In the genomic region with DNA sequence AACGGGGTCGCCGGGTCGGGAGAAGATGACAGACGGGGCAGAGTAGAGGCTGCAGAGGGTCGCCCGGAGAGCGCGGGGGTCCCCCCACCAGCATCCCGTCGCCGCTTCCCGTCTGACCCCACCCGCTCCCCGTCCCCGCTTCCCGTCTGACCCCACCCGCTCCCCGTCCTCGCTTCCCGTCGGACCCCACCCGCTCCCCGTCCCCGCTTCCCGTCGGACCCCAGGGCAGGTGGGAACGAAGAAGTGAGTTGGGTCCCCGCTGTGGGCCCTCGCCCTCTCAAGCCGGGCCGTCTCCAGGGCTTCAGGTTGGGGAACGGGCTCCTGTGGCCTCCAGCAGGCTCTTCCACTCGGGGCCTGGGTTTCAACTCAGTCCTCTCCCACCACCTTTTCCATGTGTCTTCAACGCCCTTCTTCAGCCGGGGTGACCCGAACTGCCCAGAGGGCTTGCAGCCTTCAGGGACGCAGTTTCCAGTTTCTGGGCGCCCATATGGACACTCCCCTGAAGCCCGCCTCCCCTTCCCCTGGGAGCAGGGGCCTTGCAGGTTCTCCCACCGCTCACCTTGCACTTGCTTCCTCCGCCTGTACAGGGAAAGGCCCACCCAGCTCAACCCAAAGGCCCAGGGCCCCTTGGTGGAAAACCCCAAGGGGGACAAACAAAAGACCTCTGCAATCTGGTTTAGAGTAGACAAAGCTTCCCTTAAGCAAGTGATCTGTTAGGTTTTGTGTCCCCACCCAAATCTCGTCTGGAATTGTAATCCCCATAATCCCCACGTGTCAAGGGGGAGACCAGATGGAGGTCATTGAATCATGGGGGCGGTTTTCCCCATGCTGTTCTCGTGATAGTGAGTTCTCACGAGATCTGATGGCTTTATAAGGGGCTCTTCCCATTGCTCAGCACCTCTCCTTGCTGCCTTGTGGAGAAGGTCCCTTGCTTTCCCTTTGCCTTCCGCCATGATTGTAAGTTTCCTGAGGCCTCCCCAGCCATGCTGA, we compare ENCODE assay signal across 14 cellular contexts.
A peak's percentile ranks its signal among the peaks of the same experiment; 100 is the strongest.
DNase-seq lines count a peak whose midpoint lies in the region; ATAC-seq and TF ChIP-seq lines count a peak whose summit lies in the region.
"Had no signal": no experiment of that assay in that cellular context is flagged by ENCODE, and none has a peak within 500 bp of the region (broad histone marks: within the 10 kb centered on the region; RNA-seq: fewer than 3 reads in every experiment).

No MANE protein-coding gene starts in this region.

- H3F3A ChIP-seq in GM23338 (replicated peaks; ENCODE audit: low read depth) (no peaks in the 10 kb centered on the region), SK-N-SH (replicated peaks; ENCODE audit: insufficient read depth) (no peaks in the 10 kb centered on the region)

- no peak for TF ChIP-seq EP300 in SK-N-SH (IDR thresholded peaks at IDR 0.05; ENCODE audit: borderline replicate concordance in 1 of 2, low read depth in 1 of 2, low read length in 1 of 2)

- H3K4me2 ChIP-seq in GM23338: peak overlapping the region; percentile 82
- H3K4me2 ChIP-seq in SK-N-SH: no peak overlapping the region

- H3K36me3 Mint-ChIP-seq in GM23338 (ENCODE audit: low read depth) (no peaks in the 10 kb centered on the region), neural crest cell (ENCODE audit: low read depth) (no peaks in the 10 kb centered on the region)

- TF ChIP-seq CTCF in BJ (IDR thresholded peaks at IDR 0.05; ENCODE audit: insufficient read depth, low read depth, low read length): no peak
- TF ChIP-seq CTCF in GM23338 (conservative IDR thresholded peaks at IDR 0.05; ENCODE audit: low read depth in 2 of 2): no peak
- TF ChIP-seq CTCF in neural crest cell (conservative IDR thresholded peaks at IDR 0.05): no peak
- TF ChIP-seq CTCF in SK-N-SH (IDR thresholded peaks at IDR 0.05): no peak

- POLR2A ChIA-PET in BJ (lab: Charles Lee) (no interaction called here), SK-N-SH (lab: Yijun Ruan, JAX) (no interaction called here)

- H3K4me1 Mint-ChIP-seq in GM23338 (peaks cover 27% of the 10 kb centered on the region), neural crest cell (peaks cover 13% of the 10 kb centered on the region)

- H3K9me3 Mint-ChIP-seq in GM23338 (peaks cover 4% of the 10 kb centered on the region; the same call in 2 of the 3 replicates), neural crest cell (peaks cover 8% of the 10 kb centered on the region)

- H3K9me3 ChIP-seq in esophagus (ENCODE audit: control insufficient read depth in 2 of 2, insufficient read depth in 1 of 2, low read depth in 1 of 2, low read length in 1 of 2): no peaks in the 10 kb centered on the region
- H3K9me3 ChIP-seq in MG63: no peaks in the 10 kb centered on the region
- no peaks in the 10 kb centered on the region for H3K9me3 ChIP-seq in SK-N-SH
- H3K9me3 ChIP-seq: prostate gland had no signal

- H3K27me3 Mint-ChIP-seq in GM23338 (ENCODE audit: insufficient read depth, low read depth, poor library complexity): peaks cover 35% of the 10 kb centered on the region
- peaks cover 65% of the 10 kb centered on the region for H3K27me3 Mint-ChIP-seq in neural crest cell (ENCODE audit: low read depth)

- H3K4me3 Mint-ChIP-seq in GM23338 (peak overlapping the region; percentile 69), neural crest cell (peak overlapping the region; percentile 67)

- H3K27ac ChIP-seq in GM23338 (ENCODE audit: low read depth) (no peak overlapping the region), esophagus (ENCODE audit: low read depth in 2 of 2, low read length in 1 of 2) (no peak overlapping the region), SK-N-SH (ENCODE audit: low read depth in 2 of 2, low read length in 1 of 2) (no peak overlapping the region)
- H3K27ac ChIP-seq: prostate gland, SK-N-MC had no signal

- peak overlapping the region; percentile 34 for H3K4me3 ChIP-seq in BJ (ENCODE audit: low read depth, low read length)
- peak overlapping the region; percentile 69 for H3K4me3 ChIP-seq in GM23338
- peak overlapping the region; percentile 44 to 48 for H3K4me3 ChIP-seq in esophagus (ENCODE audit: low read depth in 1 of 2, low read length in 2 of 2)
- no peak overlapping the region for H3K4me3 ChIP-seq in MG63
- H3K4me3 ChIP-seq in SK-N-SH (ENCODE audit: low read depth in 2 of 2, low read length in 1 of 2): no peak overlapping the region
- H3K4me3 ChIP-seq: SK-N-MC had no signal

- peak; percentile 35 for ATAC-seq in GM23338

- 61 to 64% methylated on average over 45 to 48 of the region's 48 CpGs for WGBS in esophagus, 2 donors
- WGBS in SK-N-SH (ENCODE audit: low lambda C conversion rate): 93% methylated on average over 45 of the region's 48 CpGs

- no peak for TF ChIP-seq RAD21 in SK-N-SH (IDR thresholded peaks at IDR 0.05; ENCODE audit: low read length)

- DNase-seq in BJ (ENCODE audit: low read depth): no peak
- DNase-seq in GM23338 (ENCODE audit: low spot score): peak; percentile 36
- no peak for DNase-seq in neural crest cell (ENCODE audit: low read depth, low spot score)
- DNase-seq in germinal center (ENCODE audit: low spot score): no peak
- no peak for DNase-seq in MG63
- DNase-seq in SK-N-SH: no peak
- DNase-seq in hippocampal formation (lab: John Stamatoyannopoulos, UW): no peak
- DNase-seq: activated CD4-positive, alpha-beta T cell treated with anti-CD3 and anti-CD28 coated beads, Interleukin-2, amount 50 U/mL, for 4 hours; amygdala; DMS53; NCI-H1092 had no signal

- H4K20me1 ChIP-seq in GM23338 (replicated peaks; ENCODE audit: insufficient read depth) (no peaks in the 10 kb centered on the region), SK-N-SH (ENCODE audit: insufficient read depth) (no peaks in the 10 kb centered on the region)

- peak overlapping the region; percentile 94 for H2AFZ ChIP-seq in GM23338
- no peak overlapping the region for H2AFZ ChIP-seq in SK-N-SH (ENCODE audit: low read depth)

- CTCF ChIA-PET in BJ (lab: Yijun Ruan, JAX): interaction anchor here (0.7 to 12.1 kb wide), 13 partner anchors 8 to 115 kb away, joined by 3 to 234 read pairs (median 3); no protein-coding TSS in a partner anchor
- CTCF ChIA-PET in SK-N-SH (lab: Yijun Ruan, JAX): interaction anchor here (1.0 to 6.4 kb wide), 3 partner anchors 34 to 103 kb away, joined by 3 to 59 read pairs (median 46); no protein-coding TSS in a partner anchor

- H3K9me2 ChIP-seq in GM23338 (ENCODE audit: insufficient read depth) (no peaks in the 10 kb centered on the region), SK-N-SH (no peaks in the 10 kb centered on the region)

- H3K27ac Mint-ChIP-seq in GM23338 (no peak overlapping the region), neural crest cell (ENCODE audit: unreplicated experiment) (no peak overlapping the region)

- H3K36me3 ChIP-seq in BJ (ENCODE audit: control insufficient read depth, insufficient read depth, low read length) (no peaks in the 10 kb centered on the region), GM23338 (ENCODE audit: insufficient read depth) (no peaks in the 10 kb centered on the region), esophagus (ENCODE audit: control insufficient read depth in 2 of 2, insufficient read depth in 2 of 2, low read length in 1 of 2) (no peaks in the 10 kb centered on the region), MG63 (no peaks in the 10 kb centered on the region), SK-N-SH (replicated peaks in 1 of 2; ENCODE audit: control insufficient read depth in 1 of 2, insufficient read depth in 2 of 2, low read length in 1 of 2) (no peaks in the 10 kb centered on the region)
- H3K36me3 ChIP-seq: prostate gland had no signal

- peaks cover 21% of the 10 kb centered on the region for H3K4me1 ChIP-seq in GM23338 (ENCODE audit: insufficient read depth)
- peaks cover 3 to 9% of the 10 kb centered on the region in 2 donors for H3K4me1 ChIP-seq in esophagus (ENCODE audit: control insufficient read depth in 2 of 2, insufficient read depth in 2 of 2, low read length in 1 of 2)
- H3K4me1 ChIP-seq in SK-N-SH (ENCODE audit: control insufficient read depth in 1 of 2, insufficient read depth in 2 of 2, low read depth in 1 of 2, low read length in 1 of 2): peaks cover 0 to 6% of the 10 kb centered on the region in 2 experiments; a peak in 2 of 4 replicates
- H3K4me1 ChIP-seq: prostate gland had no signal

- H3K9ac ChIP-seq in SK-N-SH: no peak overlapping the region

- H3K79me2 ChIP-seq in GM23338 (replicated peaks; ENCODE audit: insufficient read depth) (no peaks in the 10 kb centered on the region), SK-N-SH (ENCODE audit: insufficient read depth) (no peaks in the 10 kb centered on the region)

- peaks cover 7% of the 10 kb centered on the region for H3K27me3 ChIP-seq in BJ (ENCODE audit: control insufficient read depth, insufficient read depth, low read length)
- H3K27me3 ChIP-seq in GM23338 (ENCODE audit: insufficient read depth): peaks cover 40% of the 10 kb centered on the region
- no peaks in the 10 kb centered on the region for H3K27me3 ChIP-seq in esophagus (ENCODE audit: control insufficient read depth in 1 of 2, insufficient read depth in 2 of 2, low read length in 2 of 2)
- H3K27me3 ChIP-seq in MG63: no peaks in the 10 kb centered on the region
- no peaks in the 10 kb centered on the region for H3K27me3 ChIP-seq in SK-N-SH (ENCODE audit: insufficient read depth)

TF ChIP-seq in GM23338, 12 proteins besides CTCF, POLR2A, EP300 and RAD21:
- TF ChIP-seq EZH2 (IDR thresholded peaks at IDR 0.05; ENCODE audit: low read depth, unreplicated experiment) (peak; percentile 32), EZH2phosphoT487 (IDR thresholded peaks at IDR 0.05; ENCODE audit: unreplicated experiment) (no peak)
TF ChIP-seq in GM23338: peak in this region for 1.

TF ChIP-seq in SK-N-SH, 30 proteins besides CTCF, POLR2A, EP300 and RAD21 (continues in another document):
- TF ChIP-seq IRF3 (IDR thresholded peaks at IDR 0.05; ENCODE audit: low read depth, low read length) (no peak), GATA2 (CRISPR knock-in tag; IDR thresholded peaks at IDR 0.05) (no peak), USF2 (IDR thresholded peaks at IDR 0.05; ENCODE audit: borderline replicate concordance, low read depth, low read length) (no peak), MXI1 (IDR thresholded peaks at IDR 0.05; ENCODE audit: low read depth, low read length) (no peak), FOXJ3 (CRISPR knock-in tag; IDR thresholded peaks at IDR 0.05) (no peak)

Comparison
In these comparisons a context has a peak if more than half of its experiments do, and no peak if none do; other contexts are left out.
1. H3K4me3 ChIP-seq: peak in BJ (single experiment), GM23338 (single experiment) and esophagus (2 of 2); none in MG63 (single experiment) and SK-N-SH (0 of 2).